36 cellular contexts compared by ENCODE assay signal in the genomic region with DNA sequence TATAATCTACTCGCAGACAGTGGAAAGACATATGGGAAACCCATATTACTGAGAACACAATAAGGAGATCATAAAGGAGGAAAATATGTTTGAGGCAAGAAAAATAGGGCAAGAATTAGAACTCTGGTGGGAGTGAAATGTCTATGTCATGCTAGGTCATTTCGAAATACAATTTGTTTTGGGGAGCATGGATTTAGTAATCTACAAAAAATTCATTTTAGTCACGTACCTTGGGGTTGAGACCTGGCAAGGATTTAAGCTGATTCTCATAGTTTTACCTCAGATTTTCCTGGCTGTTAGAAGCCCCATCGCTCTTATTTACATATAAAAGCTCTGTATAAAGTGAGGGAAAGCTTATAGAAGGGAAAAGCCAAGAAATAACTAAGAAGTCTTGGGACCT.
"Had no signal": no experiment of that assay in that cellular context is flagged by ENCODE, and none has a peak within 500 bp of the region (broad histone marks: within the 10 kb centered on the region; RNA-seq: fewer than 3 reads in every experiment).

No MANE protein-coding gene starts in this region.

- H3K9me3 ChIP-seq: MG63, Peyer's patch had no signal

- H3K4me3 ChIP-seq: MG63, Peyer's patch had no signal

- H3K36me3 ChIP-seq: brain microvascular endothelial cell, MG63, Peyer's patch had no signal

- H3K27me3 ChIP-seq: brain microvascular endothelial cell, Peyer's patch had no signal

- H3K27ac ChIP-seq: brain microvascular endothelial cell, Peyer's patch, VCaP had no signal

- ATAC-seq: activated naive CD4-positive, alpha-beta T cell treated with anti-CD3 and anti-CD28 coated beads, Interleukin-2, amount 50 U/mL, for 72 hours; activated T-cell treated with anti-CD3 and anti-CD28 coated beads, Interleukin-2, amount 50 U/mL, for 4 hours; PC-3 had no signal

- DNase-seq: activated B cell treated with CpG ODN at 0.5 μM for 24 hours; activated CD4-positive, alpha-beta memory T cell treated with anti-CD3 and anti-CD28 coated beads for 36 hours; activated CD4-positive, alpha-beta T cell treated with anti-CD3 and anti-CD28 coated beads for 4 hours; activated CD4-positive, alpha-beta T cell treated with anti-CD3 and anti-CD28 coated beads, Interleukin-2, amount 50 U/mL, for 1 hour; activated CD4-positive, CD25-positive, alpha-beta regulatory T cell treated with anti-CD3 and anti-CD28 coated beads, Interleukin-2, amount 50 U/mL, for 72 hours; activated CD8-positive, alpha-beta memory T cell treated with anti-CD3 and anti-CD28 coated beads, Interleukin-2, amount 50 U/mL, for 4 hours; activated gamma-delta T cell treated with Interleukin-2 at 50 U/mL for 16 hours; activated naive CD4-positive, alpha-beta T cell treated with anti-CD3 and anti-CD28 coated beads for 36 hours; activated T-cell treated with anti-CD3 and anti-CD28 coated beads for 4 hours; activated T-cell treated with anti-CD3 and anti-CD28 coated beads, Interleukin-2, amount 50 U/mL, for 4 hours; amniotic stem cell; aorta; brain microvascular endothelial cell; central memory CD4-positive, alpha-beta T cell; Karpas-422; MG63; NCI-H1092; NCI-H1436 treated with DMSO at 0.1 percent for 48 hours; NCI-H1694 treated with DMSO at 0.1 percent for 48 hours; NCI-H2029; NCI-H2107; NCI-H2171; NCI-H510A; NCI-H526; NCI-H748 treated with DMSO at 0.1 percent for 48 hours; NK-92 treated with Interleukin-12 subunit alpha and Interleukin-12 subunit beta, amount 100 ng/mL, for 24 hours; PC-3; Peyer's patch; RPMI8226; SIG-M5; SW 1271; T-helper 1 cell; T-helper 2 cell; T-helper 9 cell had no signal
